Comparison of ENCODE assay signal across 25 cellular contexts in the genomic region with DNA sequence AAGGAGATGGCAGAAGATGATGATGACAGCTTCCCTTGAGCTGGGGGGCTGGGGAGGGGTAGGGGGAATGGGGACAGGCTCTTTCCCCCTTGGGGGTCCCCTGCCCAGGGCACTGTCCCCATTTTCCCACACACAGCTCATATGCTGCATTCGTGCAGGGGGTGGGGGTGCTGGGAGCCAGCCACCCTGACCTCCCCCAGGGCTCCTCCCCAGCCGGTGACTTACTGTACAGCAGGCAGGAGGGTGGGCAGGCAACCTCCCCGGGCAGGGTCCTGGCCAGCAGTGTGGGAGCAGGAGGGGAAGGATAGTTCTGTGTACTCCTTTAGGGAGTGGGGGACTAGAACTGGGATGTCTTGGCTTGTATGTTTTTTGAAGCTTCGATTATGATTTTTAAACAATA. TPM values are rescaled to one million over a fixed set of nuclear protein-coding genes. Genes with fewer than 3 reads are reported as not detected.
"Had no signal": no experiment of that assay in that cellular context is flagged by ENCODE, and none has a peak within 500 bp of the region (broad histone marks: within the 10 kb centered on the region; RNA-seq: fewer than 3 reads in every experiment).

No MANE protein-coding gene starts in this region.

- FAIRE-seq: colon, pancreas had no signal

- H3K79me2 ChIP-seq: hepatocyte had no signal

- H3K4me3 Mint-ChIP-seq: activated B cell treated with CpG ODN at 0.5 μM for 24 hours; activated CD8-positive, alpha-beta T cell treated with anti-CD3 and anti-CD28 coated beads for 36 hours; activated naive CD8-positive, alpha-beta T cell treated with anti-CD3 and anti-CD28 coated beads, Interleukin-2, amount 10 ng/mL, durations not matched to agents 7 days and 5 days; activated T-cell treated with anti-CD3 and anti-CD28 coated beads, Interleukin-2, amount 50 U/mL, for 24 hours; natural killer cell treated with Interleukin-12 subunit alpha and Interleukin-12 subunit beta and Interleukin-15 and Interleukin-18, amount 100 ng/mL, for 72 hours; stimulated activated memory B cell treated with anti-CD40 and anti-IgM and Interleukin-4, amounts not matched to agents 10 μg/mL and 1 μg/mL and 100 μg/mL, for 72 hours had no signal

- H3K9me3 ChIP-seq: lower lobe of right lung, neutrophil, pancreas, sigmoid colon, thyroid gland had no signal

- H3K27me3 Mint-ChIP-seq: activated B cell treated with CpG ODN at 0.5 μM for 24 hours; activated CD8-positive, alpha-beta T cell treated with anti-CD3 and anti-CD28 coated beads for 36 hours; activated naive CD8-positive, alpha-beta T cell treated with anti-CD3 and anti-CD28 coated beads, Interleukin-2, amount 10 ng/mL, durations not matched to agents 7 days and 5 days; activated T-cell treated with anti-CD3 and anti-CD28 coated beads, Interleukin-2, amount 50 U/mL, for 24 hours; natural killer cell treated with Interleukin-12 subunit alpha and Interleukin-12 subunit beta and Interleukin-15 and Interleukin-18, amount 100 ng/mL, for 72 hours; stimulated activated memory B cell treated with anti-CD40 and anti-IgM and Interleukin-4, amounts not matched to agents 10 μg/mL and 1 μg/mL and 100 μg/mL, for 72 hours had no signal

- H3K4me3 ChIP-seq: dorsolateral prefrontal cortex, hepatocyte, lower lobe of right lung, pancreas, sigmoid colon, thyroid gland had no signal

- H3K4me1 Mint-ChIP-seq: activated B cell treated with CpG ODN at 0.5 μM for 24 hours; activated naive CD8-positive, alpha-beta T cell treated with anti-CD3 and anti-CD28 coated beads, Interleukin-2, amount 10 ng/mL, durations not matched to agents 7 days and 5 days; stimulated activated memory B cell treated with anti-CD40 and anti-IgM and Interleukin-4, amounts not matched to agents 10 μg/mL and 1 μg/mL and 100 μg/mL, for 72 hours had no signal

- H3K4me1 ChIP-seq: foreskin keratinocyte, lower lobe of right lung, pancreas, sigmoid colon, thyroid gland had no signal

- H3K4me2 ChIP-seq: hepatocyte had no signal

- H3K9me3 Mint-ChIP-seq: activated B cell treated with CpG ODN at 0.5 μM for 24 hours; activated CD8-positive, alpha-beta T cell treated with anti-CD3 and anti-CD28 coated beads for 36 hours; activated naive CD8-positive, alpha-beta T cell treated with anti-CD3 and anti-CD28 coated beads, Interleukin-2, amount 10 ng/mL, durations not matched to agents 7 days and 5 days; activated T-cell treated with anti-CD3 and anti-CD28 coated beads, Interleukin-2, amount 50 U/mL, for 24 hours; activated T-helper 2 cell treated with anti-CD3 and anti-CD28 coated beads, Interferon-gamma antibody, Interleukin-2, Interleukin-4, amounts not matched to agents 10 μg/mL and 5 μg/mL and 100 μg/mL, durations not matched to agents 14 hours and 24 hours and 36 hours; natural killer cell treated with Interleukin-12 subunit alpha and Interleukin-12 subunit beta and Interleukin-15 and Interleukin-18, amount 100 ng/mL, for 72 hours; stimulated activated memory B cell treated with anti-CD40 and anti-IgM and Interleukin-4, amounts not matched to agents 10 μg/mL and 1 μg/mL and 100 μg/mL, for 72 hours had no signal

- H3K27me3 ChIP-seq: dorsolateral prefrontal cortex, foreskin keratinocyte, hepatocyte, neutrophil, pancreas, sigmoid colon, thyroid gland had no signal

- ATAC-seq: activated CD8-positive, alpha-beta T cell treated with anti-CD3 and anti-CD28 coated beads for 36 hours; foreskin keratinocyte; natural killer cell treated with Interleukin-12 subunit alpha and Interleukin-12 subunit beta and Interleukin-15 and Interleukin-18, amount 100 ng/mL, for 72 hours; stimulated activated memory B cell treated with anti-CD40 and anti-IgM and Interleukin-4, amounts not matched to agents 10 μg/mL and 1 μg/mL and 100 μg/mL, for 72 hours had no signal

- H3K27ac Mint-ChIP-seq: activated B cell treated with CpG ODN at 0.5 μM for 24 hours; activated CD8-positive, alpha-beta T cell treated with anti-CD3 and anti-CD28 coated beads for 36 hours; activated T-helper 2 cell treated with anti-CD3 and anti-CD28 coated beads, Interferon-gamma antibody, Interleukin-2, Interleukin-4, amounts not matched to agents 10 μg/mL and 5 μg/mL and 100 μg/mL, durations not matched to agents 14 hours and 24 hours and 36 hours; natural killer cell treated with Interleukin-12 subunit alpha and Interleukin-12 subunit beta and Interleukin-15 and Interleukin-18, amount 100 ng/mL, for 72 hours; stimulated activated memory B cell treated with anti-CD40 and anti-IgM and Interleukin-4, amounts not matched to agents 10 μg/mL and 1 μg/mL and 100 μg/mL, for 72 hours had no signal

- DNase-seq: activated B cell treated with CpG ODN at 0.5 μM for 24 hours; activated CD4-positive, alpha-beta T cell treated with anti-CD3 and anti-CD28 coated beads for 4 hours; activated CD8-positive, alpha-beta T cell treated with anti-CD3 and anti-CD28 coated beads for 36 hours; activated naive CD4-positive, alpha-beta T cell treated with Interleukin-2 at 50 U/mL for 16 hours; activated naive CD8-positive, alpha-beta T cell treated with anti-CD3 and anti-CD28 coated beads, Interleukin-2, amount 10 ng/mL, durations not matched to agents 7 days and 5 days; activated T-cell treated with anti-CD3 and anti-CD28 coated beads, Interleukin-2, amount 50 U/mL, for 24 hours; amygdala; caudate nucleus; dorsolateral prefrontal cortex; foreskin keratinocyte; lower lobe of right lung; pancreas; stimulated activated CD4-positive, alpha-beta T cell treated with anti-CD3 and anti-CD28 coated beads, Interleukin-4, amount 100 ng/mL, for 24 hours; thyroid gland had no signal

- H2AFZ ChIP-seq: hepatocyte had no signal

- H3K27ac ChIP-seq: epithelial cell of prostate, foreskin keratinocyte, hepatocyte, lower lobe of right lung, neutrophil, pancreas, thyroid gland had no signal

RNA-seq across cellular contexts. Expression of a gene that starts 17.7 kb away (rescaled TPM):
- total RNA-seq: activated B cell treated with CpG ODN at 0.5 μM for 24 hours; activated CD8-positive, alpha-beta T cell treated with anti-CD3 and anti-CD28 coated beads for 36 hours; activated naive CD8-positive, alpha-beta T cell treated with anti-CD3 and anti-CD28 coated beads, Interleukin-2, amount 10 ng/mL, durations not matched to agents 7 days and 5 days; activated T-helper 2 cell treated with anti-CD3 and anti-CD28 coated beads, Interferon-gamma antibody, Interleukin-2, Interleukin-4, amounts not matched to agents 10 μg/mL and 5 μg/mL and 100 μg/mL, durations not matched to agents 14 hours and 24 hours and 36 hours; fibroblast of lung; hepatocyte; subcutaneous adipose tissue; thyroid gland; urinary bladder had no signal
- polyA plus RNA-seq: fibroblast of lung had no signal

RNA-seq across cellular contexts. Expression of a gene that starts 34.7 kb away (rescaled TPM):
- total RNA-seq: activated B cell treated with CpG ODN at 0.5 μM for 24 hours, fibroblast of lung, hepatocyte, thyroid gland had no signal
- polyA plus RNA-seq: fibroblast of lung, pancreas had no signal
